ENCODE assay signal across 8 cellular contexts in genomic region chr2:175167076-175167791, GRCh38. TPM values are rescaled to one million over a fixed set of nuclear protein-coding genes. Genes with fewer than 3 reads are reported as not detected.
DNase-seq lines count a peak whose midpoint lies in the region; ATAC-seq, FAIRE-seq and TF ChIP-seq lines count a peak whose summit lies in the region.

No MANE protein-coding gene starts in this region.

- POLR2A ChIA-PET in activated CD4-positive, alpha-beta T cell treated with anti-CD3 and anti-CD28 coated beads, Interleukin-2, amount 10 ng/mL, durations not matched to agents 7 days and 5 days (lab: Charles Lee), result interaction anchor here (0.6 kb wide), 2 partner anchors 30 to 50 kb away, joined by 3 to 7 read pairs; no protein-coding TSS in a partner anchor

- no peak for TF ChIP-seq CTCF in fibroblast of the aortic adventitia (IDR thresholded peaks at IDR 0.05; ENCODE audit: insufficient read depth, low read length)

- H4K91ac ChIP-seq in neuronal stem cell (ENCODE audit: low read depth, low read length, poor library complexity), result peak overlapping the region; percentile 56

- H3K27ac Mint-ChIP-seq in activated CD4-positive, alpha-beta T cell treated with anti-CD3 and anti-CD28 coated beads, Interleukin-2, amount 10 ng/mL, durations not matched to agents 7 days and 5 days, result peak overlapping the region; percentile 98

- H3K9me3 ChIP-seq in MG63, result no peaks in the 10 kb centered on the region
- H3K9me3 ChIP-seq in neuronal stem cell (replicated peaks in 1 of 2; ENCODE audit: control insufficient read depth in 2 of 2, insufficient read depth in 1 of 2, low read depth in 1 of 2, low read length in 2 of 2), result peaks cover 0 to 12% of the 10 kb centered on the region in 2 donors

- H3K18ac ChIP-seq in neuronal stem cell (ENCODE audit: low read length), result peak overlapping the region; percentile 96

- H3K23ac ChIP-seq in neuronal stem cell (ENCODE audit: low read depth, low read length, poor library complexity), result peak overlapping the region; percentile 86

- H3K4ac ChIP-seq in neuronal stem cell (ENCODE audit: low read length), result peak overlapping the region; percentile 99

- H2BK120ac ChIP-seq in neuronal stem cell (ENCODE audit: low read depth, low read length), result peak overlapping the region; percentile 93

- peak overlapping the region; percentile 73 for H3K14ac ChIP-seq in neuronal stem cell (ENCODE audit: low read length)

- peak overlapping the region; percentile 98 for H3K27ac ChIP-seq in neuronal stem cell (replicated peaks; ENCODE audit: low read length)

- H2BK5ac ChIP-seq in neuronal stem cell (ENCODE audit: low read length), result peak overlapping the region; percentile 99

- H3K4me1 Mint-ChIP-seq in activated CD4-positive, alpha-beta T cell treated with anti-CD3 and anti-CD28 coated beads, Interleukin-2, amount 10 ng/mL, durations not matched to agents 7 days and 5 days, result peaks cover 54% of the 10 kb centered on the region

- peak; percentile 54 for DNase-seq in Daoy (ENCODE audit: low read depth)
- peak; percentile 58 for DNase-seq in MG63
- no peak for DNase-seq in activated CD4-positive, alpha-beta T cell treated with anti-CD3 and anti-CD28 coated beads, Interleukin-2, amount 10 ng/mL, durations not matched to agents 7 days and 5 days
- DNase-seq in fibroblast of the aortic adventitia (ENCODE audit: low read depth), result peak; percentile 41
- no peak for DNase-seq in neuronal stem cell (ENCODE audit: low spot score)
- DNase-seq in ureter (ENCODE audit: low spot score), result no peak
- no peak for DNase-seq in RCC 7860 (ENCODE audit: low spot score)

- no peak overlapping the region for H2BK12ac ChIP-seq in neuronal stem cell (ENCODE audit: low read length)

- no peak for FAIRE-seq in RCC 7860 (lab: Jason Lieb, UNC)

- H3K36me3 ChIP-seq in MG63 (peaks cover 5% of the 10 kb centered on the region), neuronal stem cell (replicated peaks in 1 of 2; ENCODE audit: control insufficient read depth in 2 of 2, insufficient read depth in 2 of 2, low read length in 2 of 2) (peaks cover 2 to 24% of the 10 kb centered on the region in 2 donors)

- no peaks in the 10 kb centered on the region for H3K9me3 Mint-ChIP-seq in activated CD4-positive, alpha-beta T cell treated with anti-CD3 and anti-CD28 coated beads, Interleukin-2, amount 10 ng/mL, durations not matched to agents 7 days and 5 days

- CTCF ChIA-PET in activated CD4-positive, alpha-beta T cell treated with anti-CD3 and anti-CD28 coated beads, Interleukin-2, amount 10 ng/mL, durations not matched to agents 7 days and 5 days (lab: Charles Lee), result interaction anchor here (0.6 to 2.4 kb wide), 3 partner anchors 12 to 24 kb away, joined by 3 to 5 read pairs (median 4); no protein-coding TSS in a partner anchor

- WGBS in neuronal stem cell (ENCODE audit: extremely low coverage in 2 of 2, insufficient read length in 2 of 2, insufficient replicate concordance in 1 of 2), 2 donors, result no CpG with 5 or more reads among the region's 32 CpGs

- peak overlapping the region; percentile 99 for H3K9ac ChIP-seq in neuronal stem cell (ENCODE audit: low read depth, low read length, poor library complexity)

- H3K4me2 ChIP-seq in neuronal stem cell (ENCODE audit: insufficient read depth, low read length, poor library complexity, severe bottlenecking), result peak overlapping the region; percentile 46

- peaks cover 5% of the 10 kb centered on the region for H3K79me1 ChIP-seq in neuronal stem cell (ENCODE audit: low read depth, low read length)

- H2AK5ac ChIP-seq in neuronal stem cell (ENCODE audit: low read depth, low read length), result peak overlapping the region; percentile 97

- H2BK15ac ChIP-seq in neuronal stem cell (ENCODE audit: low read length), result peak overlapping the region; percentile 91

- H3K27me3 Mint-ChIP-seq in activated CD4-positive, alpha-beta T cell treated with anti-CD3 and anti-CD28 coated beads, Interleukin-2, amount 10 ng/mL, durations not matched to agents 7 days and 5 days, result no peaks in the 10 kb centered on the region

- ATAC-seq in GM21528 (IDR thresholded peaks at IDR 0.05; ENCODE audit: low FRiP score, unreplicated experiment), result peak; percentile 11

- H3K4me3 Mint-ChIP-seq in activated CD4-positive, alpha-beta T cell treated with anti-CD3 and anti-CD28 coated beads, Interleukin-2, amount 10 ng/mL, durations not matched to agents 7 days and 5 days, result peak overlapping the region; percentile 100

- peaks cover 11% of the 10 kb centered on the region for H3K36me3 Mint-ChIP-seq in activated CD4-positive, alpha-beta T cell treated with anti-CD3 and anti-CD28 coated beads, Interleukin-2, amount 10 ng/mL, durations not matched to agents 7 days and 5 days (ENCODE audit: low read depth)

- peaks cover 0 to 2% of the 10 kb centered on the region in 2 donors for H3K4me1 ChIP-seq in neuronal stem cell (ENCODE audit: control insufficient read depth in 2 of 2, insufficient read depth in 1 of 2, low read depth in 1 of 2, low read length in 2 of 2)

- H3K4me3 ChIP-seq in MG63, result peak overlapping the region; percentile 99
- peak overlapping the region; percentile 100 for H3K4me3 ChIP-seq in fibroblast of the aortic adventitia (ENCODE audit: low read depth, low read length)
- H3K4me3 ChIP-seq in neuronal stem cell (ENCODE audit: low read length in 2 of 2), result peak overlapping the region; percentile 82 to 100

- peak overlapping the region; percentile 82 for H2AFZ ChIP-seq in neuronal stem cell (ENCODE audit: low read length)

- H4K8ac ChIP-seq in neuronal stem cell (ENCODE audit: low read depth, low read length), result peak overlapping the region; percentile 52

- H3K27me3 ChIP-seq in MG63 (no peaks in the 10 kb centered on the region), neuronal stem cell (ENCODE audit: control insufficient read depth in 3 of 3, insufficient read depth in 3 of 3, low read depth in 1 of 3, low read length in 3 of 3) (no peaks in the 10 kb centered on the region)

RNA-seq across cellular contexts. Expression of gene ATF2, which starts 0.8 kb away (rescaled TPM):
- 22.5 and 44.6 TPM in 2 replicates for total RNA-seq in Daoy (2014; rRNA removed; shearing (Covaris generic))
- 18.4 and 33.4 TPM in 2 replicates for total RNA-seq in MG63 (2014; rRNA removed; shearing (Covaris generic); ENCODE audit: low replicate concordance)
- 10 to 100 TPM; 57.9 to 62.1 TPM for total RNA-seq in activated CD4-positive, alpha-beta T cell treated with anti-CD3 and anti-CD28 coated beads, Interleukin-2, amount 10 ng/mL, durations not matched to agents 7 days and 5 days
- 68.1 and 98.2 TPM in 2 replicates for total RNA-seq in fibroblast of the aortic adventitia (ENCODE audit: low replicate concordance)
- polyA plus RNA-seq in neuronal stem cell (2013, experiment 1 of 2), result 64.3 TPM
- polyA plus RNA-seq in neuronal stem cell (2013, experiment 2 of 2), result 69.0 TPM
- 65.2 TPM for total RNA-seq in ureter

RNA-seq across cellular contexts. Expression of gene ATP5MC3, which starts 14.3 kb away (rescaled TPM):
- total RNA-seq in Daoy (2014; rRNA removed; shearing (Covaris generic)), result 308 and 310 TPM in 2 replicates
- total RNA-seq in MG63 (2014; rRNA removed; shearing (Covaris generic); ENCODE audit: low replicate concordance), result 207 and 228 TPM in 2 replicates
- 100 to 1,000 TPM; 191 to 213 TPM for total RNA-seq in activated CD4-positive, alpha-beta T cell treated with anti-CD3 and anti-CD28 coated beads, Interleukin-2, amount 10 ng/mL, durations not matched to agents 7 days and 5 days
- total RNA-seq in fibroblast of the aortic adventitia (ENCODE audit: low replicate concordance) (61.2 and 168 TPM in 2 replicates), ureter (187 TPM)
- 318 TPM for polyA plus RNA-seq in neuronal stem cell (2013, experiment 1 of 2)
- 288 TPM for polyA plus RNA-seq in neuronal stem cell (2013, experiment 2 of 2)

Comparison
In these comparisons a context has a peak if more than half of its experiments do, and no peak if none do; other contexts are left out.
1. DNase-seq: peak in Daoy (single experiment), MG63 (single experiment) and fibroblast of the aortic adventitia (single experiment); none in activated CD4-positive, alpha-beta T cell treated with anti-CD3 and anti-CD28 coated beads, Interleukin-2, amount 10 ng/mL, durations not matched to agents 7 days and 5 days (single experiment), neuronal stem cell (single experiment), ureter (single experiment) and RCC 7860 (single experiment).
2. Peak in every context shown above with its lines, with median percentiles within 50 percentile points of each other: H3K4me3 ChIP-seq.